ENCODE assay signal across 14 cellular contexts in genomic region chr15:45121706-45122417, GRCh38. TPM values are rescaled to one million over a fixed set of nuclear protein-coding genes. Genes with fewer than 3 reads are reported as not detected.
A peak's percentile ranks its signal among the peaks of the same experiment; 100 is the strongest.
DNase-seq lines count a peak whose midpoint lies in the region; ATAC-seq and TF ChIP-seq lines count a peak whose summit lies in the region.
"Had no signal": no experiment of that assay in that cellular context is flagged by ENCODE, and none has a peak within 500 bp of the region (broad histone marks: within the 10 kb centered on the region; RNA-seq: fewer than 3 reads in every experiment).

No MANE protein-coding gene starts in this region.

- DNase-seq in Daoy (ENCODE audit: low read depth), result peak; percentile 90
- peak; percentile 80 for DNase-seq in NCI-H226
- DNase-seq in epithelial cell of prostate (ENCODE audit: low read depth, low spot score), result peak; percentile 81
- peak; percentile 76 for DNase-seq in non-pigmented ciliary epithelial cell (ENCODE audit: low read depth)
- DNase-seq in GM13976 (ENCODE audit: low spot score), result no peak
- DNase-seq in NCI-H1048 (lab: John Stamatoyannopoulos, UW), result no peak
- no peak for DNase-seq in stimulated activated CD4-positive, alpha-beta T cell treated with anti-CD3 and anti-CD28 coated beads, Interleukin-4, amount 100 ng/mL, for 24 hours
- DNase-seq: DMS153; NCI-H1417; stimulated activated CD4-positive, alpha-beta T cell treated with anti-CD3 and anti-CD28 coated beads, Interleukin-2, amount 100 ng/mL, for 48 hours had no signal

- no peak for ATAC-seq in HG02798 (IDR thresholded peaks at IDR 0.05; ENCODE audit: poor library complexity, unreplicated experiment)

- TF ChIP-seq CTCF in GM13976 (IDR thresholded peaks at IDR 0.05; ENCODE audit: borderline replicate concordance, control extremely low read depth, extremely low read depth, insufficient read depth, missing control alignments), result no peak

- in situ Hi-C loops in GM13976 (cut with MboI; ENCODE audit: low sequenced_read_pairs, unreplicated experiment), result loop anchor here (25.0 kb wide), 1 partner anchor 160 kb away; the partner anchor contains the start of gene TERB2

- peak overlapping the region; percentile 53 for H3K27ac ChIP-seq in epithelial cell of prostate

RNA-seq across cellular contexts. Expression of gene DUOXA2, which starts 7.7 kb away (rescaled TPM):
- 0.15 TPM in 1 of 2 replicates, not detected in the other for total RNA-seq in Daoy (2014; rRNA removed; shearing (Covaris generic))
- total RNA-seq: activated T-helper 1 cell treated with anti-CD3 and anti-CD28 coated beads, Interleukin-12 subunit alpha, Interleukin-12 subunit beta, Interleukin-2, Interleukin-4 antibody, amounts not matched to agents 30 ng/mL and 10 ng/mL and 1 ng/mL, durations not matched to agents 14 hours and 24 hours and 36 hours; osteocyte; subcutaneous adipose tissue had no signal

RNA-seq across cellular contexts. Expression of gene DUOXA1, which starts 7.8 kb away (rescaled TPM):
- not detected in 2 replicates for total RNA-seq in Daoy (2014; rRNA removed; shearing (Covaris generic))
- total RNA-seq: activated T-helper 1 cell treated with anti-CD3 and anti-CD28 coated beads, Interleukin-12 subunit alpha, Interleukin-12 subunit beta, Interleukin-2, Interleukin-4 antibody, amounts not matched to agents 30 ng/mL and 10 ng/mL and 1 ng/mL, durations not matched to agents 14 hours and 24 hours and 36 hours; osteocyte had no signal

RNA-seq across cellular contexts. Expression of gene DUOX2, which starts 7.9 kb away (rescaled TPM):
- 0.40 and 1.2 TPM in 2 replicates for total RNA-seq in Daoy (2014; rRNA removed; shearing (Covaris generic))
- total RNA-seq: activated T-helper 1 cell treated with anti-CD3 and anti-CD28 coated beads, Interleukin-12 subunit alpha, Interleukin-12 subunit beta, Interleukin-2, Interleukin-4 antibody, amounts not matched to agents 30 ng/mL and 10 ng/mL and 1 ng/mL, durations not matched to agents 14 hours and 24 hours and 36 hours; osteocyte had no signal

RNA-seq across cellular contexts. Expression of gene DUOX1, which starts 7.9 kb away (rescaled TPM):
- 0.03 and 0.17 TPM in 2 replicates for total RNA-seq in Daoy (2014; rRNA removed; shearing (Covaris generic))
- total RNA-seq: osteocyte had no signal

Comparison
In these comparisons a context has a peak if more than half of its experiments do, and no peak if none do; other contexts are left out.
1. DNase-seq: peak in Daoy (single experiment), NCI-H226 (single experiment), epithelial cell of prostate (single experiment) and non-pigmented ciliary epithelial cell (single experiment); none in GM13976 (single experiment), NCI-H1048 (single experiment) and stimulated activated CD4-positive, alpha-beta T cell treated with anti-CD3 and anti-CD28 coated beads, Interleukin-4, amount 100 ng/mL, for 24 hours (single experiment).